In the genomic region with DNA sequence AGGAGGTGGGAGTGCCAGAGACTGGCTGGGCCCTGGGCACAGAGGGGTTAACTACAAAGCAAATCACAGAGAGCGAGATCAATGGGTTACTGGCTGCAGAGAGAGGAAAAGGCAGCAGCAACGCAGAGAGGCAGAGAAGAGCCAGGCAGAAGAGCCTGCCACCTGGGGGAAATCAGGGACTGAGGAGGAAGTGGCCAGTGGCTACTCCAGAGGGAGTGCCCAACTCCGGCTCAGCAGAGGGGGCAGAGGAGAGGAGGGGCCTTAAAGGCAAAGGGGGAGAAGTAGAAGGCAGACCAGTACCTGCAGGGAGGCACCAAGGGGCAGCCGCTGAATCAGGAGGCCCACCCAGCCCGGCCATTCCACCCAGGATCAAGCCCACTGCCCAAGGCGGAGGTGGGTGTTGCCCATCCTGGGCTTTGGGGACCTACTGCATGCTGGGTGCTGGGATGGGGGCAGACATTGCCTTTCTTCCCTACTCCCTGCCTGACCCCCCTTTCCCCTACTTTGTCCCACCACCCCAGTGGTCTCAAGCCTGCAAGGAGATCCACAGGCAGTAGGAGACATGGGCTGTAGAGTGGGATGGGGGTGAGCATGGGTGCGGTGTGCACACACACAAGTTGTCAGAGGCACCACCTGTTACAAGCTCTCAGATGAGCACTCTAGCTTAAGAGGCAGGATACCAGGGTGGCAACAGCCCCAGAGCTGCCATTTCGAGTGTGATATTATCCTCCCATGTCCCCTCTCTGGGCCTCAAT, we compare ENCODE assay signal across 1 cellular context.
TF ChIP-seq lines count a peak whose summit lies in the region.

No MANE protein-coding gene starts in this region.

TF ChIP-seq in GM23338, 12 proteins besides CTCF, POLR2A, EP300 and RAD21 (continued from another document):
- no peak for TF ChIP-seq ZNF114 (CRISPR knock-in tag; IDR thresholded peaks at IDR 0.05)
- TF ChIP-seq REST (IDR thresholded peaks at IDR 0.05; ENCODE audit: unreplicated experiment) = no peak
